8 cellular contexts compared by ENCODE assay signal in genomic region chr1:54887665-54888071, GRCh38. TPM values are rescaled to one million over a fixed set of nuclear protein-coding genes. Genes with fewer than 3 reads are reported as not detected.
DNase-seq lines count a peak whose midpoint lies in the region; ATAC-seq lines count a peak whose summit lies in the region.

No MANE protein-coding gene starts in this region.

- peaks cover 28% of the 10 kb centered on the region for H3K36me3 ChIP-seq in Karpas-422 (ENCODE audit: insufficient read depth, low read length)

- H2AFZ ChIP-seq in Karpas-422 (ENCODE audit: low read length): peak overlapping the region; percentile 47; the same call in 1 of the 2 replicates

- H3K9me2 ChIP-seq in Karpas-422 (replicated peaks; ENCODE audit: insufficient read depth, low read length): no peaks in the 10 kb centered on the region

- H3K4me1 Mint-ChIP-seq in activated naive CD8-positive, alpha-beta T cell (ENCODE audit: low read depth): peaks cover 18% of the 10 kb centered on the region

- H3K27me3 ChIP-seq in Karpas-422 (ENCODE audit: low read length): no peaks in the 10 kb centered on the region
- no peaks in the 10 kb centered on the region for H3K27me3 ChIP-seq in right cardiac atrium (ENCODE audit: control insufficient read depth, insufficient read depth)

- no peaks in the 10 kb centered on the region for H3K9me3 Mint-ChIP-seq in activated naive CD8-positive, alpha-beta T cell (ENCODE audit: low read depth)

- H3K4me3 ChIP-seq in Karpas-422 (ENCODE audit: low read length): peak overlapping the region; percentile 99
- H3K4me3 ChIP-seq in right cardiac atrium (ENCODE audit: low read length): peak overlapping the region; percentile 67

- no peak overlapping the region for H3K27ac Mint-ChIP-seq in activated naive CD8-positive, alpha-beta T cell

- DNase-seq in DMS53 (lab: John Stamatoyannopoulos, UW): peak; percentile 92
- DNase-seq in Karpas-422: no peak
- peak; percentile 55 to 69 (median 61) for DNase-seq in right cardiac atrium
- DNase-seq in renal cortical epithelial cell (ENCODE audit: low read depth): peak; percentile 61
- DNase-seq in occipital lobe (lab: John Stamatoyannopoulos, UW): no peak

- H3K9ac ChIP-seq in Karpas-422 (ENCODE audit: low read length): peak overlapping the region; percentile 98

- H3K9me3 ChIP-seq in Karpas-422 (ENCODE audit: low read length) (no peaks in the 10 kb centered on the region), right cardiac atrium (ENCODE audit: control insufficient read depth, low read length) (no peaks in the 10 kb centered on the region)

- peak overlapping the region; percentile 81 for H3K4me2 ChIP-seq in Karpas-422 (ENCODE audit: low read depth, low read length, poor library complexity, severe bottlenecking)

- intact Hi-C loops in right cardiac atrium (cut with DNase I): no loop called here

- ATAC-seq in right cardiac atrium (peak; percentile 52 to 57), HG02981 (IDR thresholded peaks at IDR 0.05; ENCODE audit: unreplicated experiment) (no peak), HG02885 (IDR thresholded peaks at IDR 0.05; ENCODE audit: poor library complexity, unreplicated experiment) (no peak)

- H3K4me1 ChIP-seq in Karpas-422 (ENCODE audit: low read length) (peaks cover 30% of the 10 kb centered on the region), right cardiac atrium (ENCODE audit: control insufficient read depth, insufficient read depth, low read length) (peaks cover 9% of the 10 kb centered on the region)

- peak overlapping the region; percentile 94 for H3K4me3 Mint-ChIP-seq in activated naive CD8-positive, alpha-beta T cell

- no peaks in the 10 kb centered on the region for H4K20me1 ChIP-seq in Karpas-422 (ENCODE audit: insufficient read depth, low read depth, low read length)

- peaks cover 2% of the 10 kb centered on the region for H3K36me3 Mint-ChIP-seq in activated naive CD8-positive, alpha-beta T cell

- peaks cover 8% of the 10 kb centered on the region for H3K27me3 Mint-ChIP-seq in activated naive CD8-positive, alpha-beta T cell

- 34% methylated on average over 8 of the region's 8 CpGs for whole genome bisulfite sequencing in right cardiac atrium

- H3K27ac ChIP-seq in Karpas-422 (ENCODE audit: low read length) (peak overlapping the region; percentile 27), right cardiac atrium (ENCODE audit: low read length) (peak overlapping the region; percentile 67)

- H3K79me2 ChIP-seq in Karpas-422 (ENCODE audit: low read length): peaks cover 43% of the 10 kb centered on the region

RNA-seq across cellular contexts. Expression of gene DHCR24, which starts 0.7 kb away (rescaled TPM):
- 115 and 122 TPM in 2 replicates for total RNA-seq in Karpas-422 (2014; rRNA removed; shearing (Covaris generic); ENCODE audit: low replicate concordance)
- total RNA-seq in right cardiac atrium: 10 to 100 TPM; 10.7 to 28.7 (median 21.6) TPM
- polyA plus RNA-seq in right cardiac atrium: 17.5 TPM
- 383 and 608 TPM in 2 replicates for total RNA-seq in renal cortical epithelial cell
- 40.7 TPM for total RNA-seq in occipital lobe

Comparison
In these comparisons a context has a peak if more than half of its experiments do, and no peak if none do; other contexts are left out.
1. DNase-seq: peak in DMS53 (single experiment), right cardiac atrium (3 of 3) and renal cortical epithelial cell (single experiment); none in Karpas-422 (single experiment) and occipital lobe (single experiment).
2. ATAC-seq: peak in right cardiac atrium (2 of 2); none in HG02981 (single experiment) and HG02885 (single experiment).